In the genomic region with DNA sequence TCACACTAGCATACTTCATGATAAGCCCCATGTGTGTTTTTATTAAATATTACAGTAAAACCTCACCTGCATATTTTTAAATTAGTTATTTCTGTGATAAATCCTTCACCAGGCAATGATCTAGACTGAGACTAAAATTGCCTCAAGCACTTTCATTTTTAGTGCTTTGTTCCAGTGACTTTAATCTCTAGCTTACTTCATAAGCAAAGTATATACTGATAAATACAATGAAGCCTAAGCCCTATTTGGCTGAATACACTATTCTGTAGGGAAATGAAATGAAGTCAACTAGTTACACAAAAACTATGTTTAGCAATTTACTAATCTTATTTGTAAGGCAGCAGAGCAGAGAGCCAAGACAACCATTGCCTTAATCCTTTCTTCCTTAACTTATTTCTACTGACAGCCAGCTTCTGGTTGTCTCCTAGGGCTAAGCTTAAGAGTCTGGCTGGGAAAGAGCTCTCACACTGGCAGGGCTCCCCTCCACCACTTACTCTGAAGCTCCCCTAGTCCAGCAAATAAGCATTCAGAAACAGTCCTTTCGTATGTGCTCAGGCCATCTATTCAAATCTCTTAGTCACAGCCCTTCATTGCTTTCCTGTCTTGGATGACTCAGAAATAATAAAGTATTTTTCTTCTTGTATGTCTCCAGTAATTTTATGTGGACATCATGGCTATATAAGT, we compare ENCODE assay signal across 14 cellular contexts. TPM values are rescaled to one million over a fixed set of nuclear protein-coding genes. Genes with fewer than 3 reads are reported as not detected.
DNase-seq lines count a peak whose midpoint lies in the region; ATAC-seq and TF ChIP-seq lines count a peak whose summit lies in the region.
"Had no signal": no experiment of that assay in that cellular context is flagged by ENCODE, and none has a peak within 500 bp of the region (broad histone marks: within the 10 kb centered on the region; RNA-seq: fewer than 3 reads in every experiment).

No MANE protein-coding gene starts in this region.

- no peak overlapping the region for H3K4me3 Mint-ChIP-seq in activated CD4-positive, alpha-beta T cell treated with anti-CD3 and anti-CD28 coated beads for 36 hours
- no peak overlapping the region for H3K4me3 Mint-ChIP-seq in activated CD4-positive, alpha-beta T cell treated with anti-CD3 and anti-CD28 coated beads, Interleukin-2, amount 10 ng/mL, durations not matched to agents 24 days and 14 days
- no peak overlapping the region for H3K4me3 Mint-ChIP-seq in stimulated activated naive CD8-positive, alpha-beta T cell treated with anti-CD3 and anti-CD28 coated beads, Interleukin-15, amount 100 ng/mL, for 72 hours
- H3K4me3 Mint-ChIP-seq: T-helper 2 cell treated with Interferon-gamma antibody and Interleukin-4, amounts not matched to agents 5 μg/mL and 100 μg/mL, for 36 hours had no signal

- no peaks in the 10 kb centered on the region for H3K36me3 Mint-ChIP-seq in activated CD4-positive, alpha-beta T cell treated with anti-CD3 and anti-CD28 coated beads for 36 hours (ENCODE audit: low read depth)
- H3K36me3 Mint-ChIP-seq in activated CD4-positive, alpha-beta T cell treated with anti-CD3 and anti-CD28 coated beads, Interleukin-2, amount 10 ng/mL, durations not matched to agents 24 days and 14 days (ENCODE audit: low read depth), result no peaks in the 10 kb centered on the region

- H3K9me3 ChIP-seq in gastrocnemius medialis, result no peaks in the 10 kb centered on the region
- H3K9me3 ChIP-seq: ovary had no signal

- no peaks in the 10 kb centered on the region for H3K4me1 ChIP-seq in gastrocnemius medialis

- ATAC-seq in activated CD4-positive, alpha-beta T cell treated with anti-CD3 and anti-CD28 coated beads for 36 hours, result peak; percentile 63
- ATAC-seq in stimulated activated naive CD8-positive, alpha-beta T cell treated with anti-CD3 and anti-CD28 coated beads, Interleukin-15, amount 100 ng/mL, for 72 hours, result peak; percentile 77
- ATAC-seq in gastrocnemius medialis, result no peak
- no peak for ATAC-seq in omental fat pad (ENCODE audit: low FRiP score)

- no peak overlapping the region for H3K27ac Mint-ChIP-seq in activated CD4-positive, alpha-beta T cell treated with anti-CD3 and anti-CD28 coated beads for 36 hours
- no peak overlapping the region for H3K27ac Mint-ChIP-seq in activated CD4-positive, alpha-beta T cell treated with anti-CD3 and anti-CD28 coated beads, Interleukin-2, amount 10 ng/mL, durations not matched to agents 24 days and 14 days
- H3K27ac Mint-ChIP-seq in stimulated activated naive CD8-positive, alpha-beta T cell treated with anti-CD3 and anti-CD28 coated beads, Interleukin-15, amount 100 ng/mL, for 72 hours, result no peak overlapping the region
- H3K27ac Mint-ChIP-seq: T-helper 2 cell treated with Interferon-gamma antibody and Interleukin-4, amounts not matched to agents 5 μg/mL and 100 μg/mL, for 36 hours had no signal

- POLR2A ChIA-PET in activated CD4-positive, alpha-beta T cell treated with anti-CD3 and anti-CD28 coated beads for 36 hours (lab: Charles Lee), result interaction anchor here (0.6 kb wide), 1 partner anchor 55 kb away, joined by 7 read pairs; no protein-coding TSS in a partner anchor

- in situ Hi-C loops in gastrocnemius medialis (cut with MboI; ENCODE audit: low sequenced_read_pairs in 4 of 4), result loop anchor here in 1 of 4 donors (25.0 kb wide), 1 partner anchor 109 kb away; no protein-coding TSS in a partner anchor

- no peak for TF ChIP-seq POLR2A in gastrocnemius medialis (IDR thresholded peaks at IDR 0.05)

- H3K9me3 Mint-ChIP-seq in activated CD4-positive, alpha-beta T cell treated with anti-CD3 and anti-CD28 coated beads for 36 hours (ENCODE audit: low read depth), result no peaks in the 10 kb centered on the region
- H3K9me3 Mint-ChIP-seq in activated CD4-positive, alpha-beta T cell treated with anti-CD3 and anti-CD28 coated beads, Interleukin-2, amount 10 ng/mL, durations not matched to agents 24 days and 14 days, result no peaks in the 10 kb centered on the region
- H3K9me3 Mint-ChIP-seq in stimulated activated naive CD8-positive, alpha-beta T cell treated with anti-CD3 and anti-CD28 coated beads, Interleukin-15, amount 100 ng/mL, for 72 hours, result no peaks in the 10 kb centered on the region
- H3K9me3 Mint-ChIP-seq: T-helper 2 cell treated with Interferon-gamma antibody and Interleukin-4, amounts not matched to agents 5 μg/mL and 100 μg/mL, for 36 hours had no signal

- H3K4me1 Mint-ChIP-seq in activated CD4-positive, alpha-beta T cell treated with anti-CD3 and anti-CD28 coated beads for 36 hours, result peaks cover 14% of the 10 kb centered on the region
- peaks cover 7% of the 10 kb centered on the region for H3K4me1 Mint-ChIP-seq in activated CD4-positive, alpha-beta T cell treated with anti-CD3 and anti-CD28 coated beads, Interleukin-2, amount 10 ng/mL, durations not matched to agents 24 days and 14 days
- H3K4me1 Mint-ChIP-seq in stimulated activated naive CD8-positive, alpha-beta T cell treated with anti-CD3 and anti-CD28 coated beads, Interleukin-15, amount 100 ng/mL, for 72 hours, result peaks cover 20% of the 10 kb centered on the region

- no peak overlapping the region for H3K27ac ChIP-seq in gastrocnemius medialis
- H3K27ac ChIP-seq: ovary had no signal

- intact Hi-C loops in activated CD4-positive, alpha-beta T cell treated with anti-CD3 and anti-CD28 coated beads for 36 hours (cut with DNase I, micrococcal nuclease), result loop anchor here in 1 of 2 experiments (1.0 kb wide), 1 partner anchor 10 kb away; no protein-coding TSS in a partner anchor
- intact Hi-C loops in activated CD4-positive, alpha-beta T cell treated with anti-CD3 and anti-CD28 coated beads, Interleukin-2, amount 10 ng/mL, durations not matched to agents 24 days and 14 days (cut with micrococcal nuclease), result no loop called here
- intact Hi-C loops in gastrocnemius medialis (cut with DNase I; ENCODE audit: low total_unique reads), result no loop called here

- H3K36me3 ChIP-seq in gastrocnemius medialis, result no peaks in the 10 kb centered on the region
- H3K36me3 ChIP-seq: ovary had no signal

- H3K27me3 Mint-ChIP-seq in activated CD4-positive, alpha-beta T cell treated with anti-CD3 and anti-CD28 coated beads for 36 hours, result peaks cover 17% of the 10 kb centered on the region
- H3K27me3 Mint-ChIP-seq in activated CD4-positive, alpha-beta T cell treated with anti-CD3 and anti-CD28 coated beads, Interleukin-2, amount 10 ng/mL, durations not matched to agents 24 days and 14 days, result peaks cover 57% of the 10 kb centered on the region
- H3K27me3 Mint-ChIP-seq in stimulated activated naive CD8-positive, alpha-beta T cell treated with anti-CD3 and anti-CD28 coated beads, Interleukin-15, amount 100 ng/mL, for 72 hours, result peaks cover 22% of the 10 kb centered on the region

- no peak overlapping the region for H3K4me3 ChIP-seq in foreskin fibroblast (ENCODE audit: low read depth in 1 of 2, low read length in 2 of 2)
- no peak overlapping the region for H3K4me3 ChIP-seq in gastrocnemius medialis
- H3K4me3 ChIP-seq: ovary had no signal

- no peaks in the 10 kb centered on the region for H3K27me3 ChIP-seq in gastrocnemius medialis

- TF ChIP-seq CTCF in foreskin fibroblast (IDR thresholded peaks at IDR 0.05; ENCODE audit: low read depth, low read length), result no peak
- TF ChIP-seq CTCF in gastrocnemius medialis (IDR thresholded peaks at IDR 0.05 in 4 of 5, conservative IDR thresholded peaks at IDR 0.05 in 1 of 5), result no peak
- TF ChIP-seq CTCF in omental fat pad (IDR thresholded peaks at IDR 0.05), result no peak

- CTCF ChIA-PET in activated CD4-positive, alpha-beta T cell treated with anti-CD3 and anti-CD28 coated beads for 36 hours (lab: Charles Lee), result interaction anchor here (0.8 to 2.5 kb wide), 3 partner anchors 17 to 303 kb away, joined by 3 to 10 read pairs (median 3); no protein-coding TSS in a partner anchor

- DNase-seq in activated CD4-positive, alpha-beta T cell treated with anti-CD3 and anti-CD28 coated beads for 36 hours, result no peak
- DNase-seq in activated CD4-positive, alpha-beta T cell treated with anti-CD3 and anti-CD28 coated beads, Interleukin-2, amount 10 ng/mL, durations not matched to agents 24 days and 14 days, result no peak
- DNase-seq in RPMI7951 (ENCODE audit: low read depth), result peak; percentile 62
- peak; percentile 67 to 78 for DNase-seq in foreskin fibroblast
- no peak for DNase-seq in stimulated activated naive CD8-positive, alpha-beta T cell treated with anti-CD3 and anti-CD28 coated beads, Interleukin-15, amount 100 ng/mL, for 72 hours
- no peak for DNase-seq in gastrocnemius medialis
- DNase-seq in NCI-H2171 treated with DMSO at 0.1 percent for 48 hours (lab: John Stamatoyannopoulos, UW), result no peak
- no peak for DNase-seq in omental fat pad (ENCODE audit: low spot score)
- DNase-seq: 8988T; NCI-H1694; ovary; stimulated activated naive CD4-positive, alpha-beta T cell treated with Interleukin-2 at 50 U/mL for 16 hours had no signal

RNA-seq across cellular contexts. Expression of gene MTAP, which starts 31.4 kb away (rescaled TPM):
- 10 to 100 TPM; 59.6 to 77.0 TPM for total RNA-seq in activated CD4-positive, alpha-beta T cell treated with anti-CD3 and anti-CD28 coated beads for 36 hours
- 55.9 and 58.1 TPM in 2 replicates for total RNA-seq in activated CD4-positive, alpha-beta T cell treated with anti-CD3 and anti-CD28 coated beads, Interleukin-2, amount 10 ng/mL, durations not matched to agents 24 days and 14 days
- total RNA-seq in RPMI7951 (2014; rRNA removed; shearing (Covaris generic)), result 25.7 and 34.0 TPM in 2 replicates
- 10 to 100 TPM in 2 of 4 donors, 1 to 10 TPM in 2; 6.2 to 11.0 (median 9.4) TPM for total RNA-seq in gastrocnemius medialis
- total RNA-seq in omental fat pad, result 10 to 100 TPM; 22.2 to 27.0 (median 25.4) TPM
- total RNA-seq: Daoy had no signal

Comparison
In these comparisons a context has a peak if more than half of its experiments do, and no peak if none do; other contexts are left out.
1. ATAC-seq: peak in activated CD4-positive, alpha-beta T cell treated with anti-CD3 and anti-CD28 coated beads for 36 hours (single experiment) and stimulated activated naive CD8-positive, alpha-beta T cell treated with anti-CD3 and anti-CD28 coated beads, Interleukin-15, amount 100 ng/mL, for 72 hours (single experiment); none in gastrocnemius medialis (0 of 2) and omental fat pad (single experiment).
2. DNase-seq: peak in RPMI7951 (single experiment) and foreskin fibroblast (2 of 2); none in activated CD4-positive, alpha-beta T cell treated with anti-CD3 and anti-CD28 coated beads for 36 hours (single experiment), activated CD4-positive, alpha-beta T cell treated with anti-CD3 and anti-CD28 coated beads, Interleukin-2, amount 10 ng/mL, durations not matched to agents 24 days and 14 days (single experiment), stimulated activated naive CD8-positive, alpha-beta T cell treated with anti-CD3 and anti-CD28 coated beads, Interleukin-15, amount 100 ng/mL, for 72 hours (0 of 2), gastrocnemius medialis (0 of 2), NCI-H2171 treated with DMSO at 0.1 percent for 48 hours (single experiment) and omental fat pad (single experiment).